9 cellular contexts compared by ENCODE assay signal in the genomic region with DNA sequence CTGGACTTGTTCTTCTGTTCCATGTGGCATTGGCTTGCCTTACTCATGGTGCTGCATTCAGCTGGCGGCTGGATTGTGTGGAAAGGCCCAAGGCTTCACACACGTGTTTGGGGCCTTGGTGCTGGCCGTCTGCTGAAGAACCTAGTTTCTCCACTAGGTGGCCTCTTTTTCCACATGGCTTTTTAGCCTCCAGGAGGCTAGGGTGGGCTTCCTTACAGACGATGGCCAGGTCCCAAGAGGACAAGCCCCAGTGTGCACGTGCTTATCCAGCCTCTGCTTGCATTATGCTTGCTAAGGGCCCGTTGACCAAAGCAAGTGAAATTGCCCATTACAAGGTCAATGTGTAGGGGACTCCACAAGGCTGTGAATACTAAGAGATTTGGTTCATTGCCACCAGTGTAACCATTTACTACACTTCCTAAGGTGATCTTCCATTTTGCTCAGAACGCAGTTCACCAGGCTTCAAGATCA. TPM values are rescaled to one million over a fixed set of nuclear protein-coding genes. Genes with fewer than 3 reads are reported as not detected.
DNase-seq lines count a peak whose midpoint lies in the region; ATAC-seq and TF ChIP-seq lines count a peak whose summit lies in the region.
"Had no signal": no experiment of that assay in that cellular context is flagged by ENCODE, and none has a peak within 500 bp of the region (broad histone marks: within the 10 kb centered on the region; RNA-seq: fewer than 3 reads in every experiment).

No MANE protein-coding gene starts in this region.

- ATAC-seq in left ventricle myocardium superior (peak; percentile 51), HG02798 (IDR thresholded peaks at IDR 0.05; ENCODE audit: poor library complexity, unreplicated experiment) (no peak)

- CTCF ChIA-PET in AG04449 (lab: Yijun Ruan, JAX): interaction anchor here (0.7 to 7.3 kb wide), 5 partner anchors 28 to 105 kb away, joined by 3 to 52 read pairs (median 3); no protein-coding TSS in a partner anchor

- no peak overlapping the region for H2AFZ ChIP-seq in SU-DHL-6 (ENCODE audit: low read depth, low read length, severe bottlenecking)

- no peak for TF ChIP-seq POLR2A in transverse colon (IDR thresholded peaks at IDR 0.05)

- no peaks in the 10 kb centered on the region for H3K9me2 ChIP-seq in SU-DHL-6 (replicated peaks; ENCODE audit: insufficient read depth, low read length)

- TF ChIP-seq CTCF in AG04449 (IDR thresholded peaks at IDR 0.05; ENCODE audit: insufficient read depth, low read length, missing control alignments): peak; percentile 23
- TF ChIP-seq CTCF in GM13977 (IDR thresholded peaks at IDR 0.05; ENCODE audit: extremely low read depth, insufficient read depth, missing control alignments): peak; percentile 67
- TF ChIP-seq CTCF in SU-DHL-6 (IDR thresholded peaks at IDR 0.05; ENCODE audit: insufficient read depth, low read length, poor library complexity, severe bottlenecking): peak; percentile 45
- TF ChIP-seq CTCF in transverse colon (IDR thresholded peaks at IDR 0.05): peak; percentile 39 to 54 (median 47)

- no peak for TF ChIP-seq EP300 in transverse colon (IDR thresholded peaks at IDR 0.05; ENCODE audit: low read depth)

- intact Hi-C loops in left ventricle myocardium superior (cut with micrococcal nuclease): no loop called here
- intact Hi-C loops in transverse colon (cut with DNase I; ENCODE audit: low total_unique reads): no loop called here

- H3F3A ChIP-seq in SU-DHL-6 (ENCODE audit: insufficient read depth): no peaks in the 10 kb centered on the region

- no peak overlapping the region for H3K27ac ChIP-seq in SU-DHL-6 (ENCODE audit: low read depth, low read length)
- peak overlapping the region in 3 of 4 donors; percentile 9 to 19 (median 14) for H3K27ac ChIP-seq in transverse colon

- H3K9ac ChIP-seq in SU-DHL-6 (ENCODE audit: low read length): no peak overlapping the region

- no peaks in the 10 kb centered on the region for H3K79me2 ChIP-seq in SU-DHL-6 (ENCODE audit: insufficient read depth, low read length)

- no peaks in the 10 kb centered on the region for H3K27me3 ChIP-seq in SU-DHL-6 (ENCODE audit: low read length)
- no peaks in the 10 kb centered on the region for H3K27me3 ChIP-seq in transverse colon

- H3K4me2 ChIP-seq in SU-DHL-6 (ENCODE audit: low read depth, low read length, poor library complexity, severe bottlenecking): no peak overlapping the region

- H3K36me3 ChIP-seq in SU-DHL-6 (ENCODE audit: low read length) (no peaks in the 10 kb centered on the region), transverse colon (no peaks in the 10 kb centered on the region)

- 79 to 87% methylated on average over 3 to 5 of the region's 7 CpGs for WGBS in transverse colon (ENCODE audit: low coverage in 1 of 2), 2 donors

- in situ Hi-C loops in GM13977 (cut with MboI; ENCODE audit: low pct_unique_long_range_greater_than_20kb, low sequenced_read_pairs, unreplicated experiment): no loop called here
- in situ Hi-C loops in transverse colon (cut with MboI; ENCODE audit: low pct_ligation_motif_present in 1 of 4, low pct_unique_long_range_greater_than_20kb in 1 of 4, low sequenced_read_pairs in 3 of 4): no loop called here

- POLR2A ChIA-PET in AG04449 (lab: Yijun Ruan, JAX): no interaction called here

- H4K20me1 ChIP-seq in SU-DHL-6 (ENCODE audit: low read depth, low read length): no peaks in the 10 kb centered on the region

- H3K4me1 ChIP-seq in transverse colon: peaks cover 0 to 18% (median 5%) of the 10 kb centered on the region in 4 donors

- DNase-seq in AG04449 (ENCODE audit: low read depth, low spot score): no peak
- peak; percentile 55 for DNase-seq in GM13977 (ENCODE audit: low spot score)
- DNase-seq in left ventricle myocardium superior: no peak
- no peak for DNase-seq in transverse colon
- no peak for DNase-seq in hypothalamus (lab: John Stamatoyannopoulos, UW)
- no peak for DNase-seq in anterior cingulate cortex (lab: John Stamatoyannopoulos, UW)
- DNase-seq: activated naive CD8-positive, alpha-beta T cell treated with anti-CD3 and anti-CD28 coated beads, Interleukin-2, amount 10 ng/mL, durations not matched to agents 7 days and 5 days had no signal

- H3K4me3 ChIP-seq in AG04449 (ENCODE audit: low read depth, low read length) (no peak overlapping the region), SU-DHL-6 (ENCODE audit: insufficient read depth, low read length, poor library complexity, severe bottlenecking) (no peak overlapping the region), transverse colon (no peak overlapping the region)

- H3K9me3 ChIP-seq in SU-DHL-6 (ENCODE audit: insufficient read depth, low read length) (no peaks in the 10 kb centered on the region; the same call in 1 of the 2 replicates), transverse colon (no peaks in the 10 kb centered on the region)

RNA-seq across cellular contexts. Expression of gene FOXO6, which starts 47.5 kb away (rescaled TPM):
- total RNA-seq in left ventricle myocardium superior (3.4 TPM), transverse colon (1 to 10 TPM in 1 of 4 donors, under 1 TPM in 1, not detected in 2; 0.14 to 4.1 TPM)
- total RNA-seq: activated naive CD8-positive, alpha-beta T cell treated with anti-CD3 and anti-CD28 coated beads, Interleukin-2, amount 10 ng/mL, durations not matched to agents 7 days and 5 days had no signal
